ENCODE assay signal across 1 cellular context in genomic region chr17:65071861-65072260, GRCh38.
TF ChIP-seq lines count a peak whose summit lies in the region.

No MANE protein-coding gene starts in this region.

TF ChIP-seq in A549, 52 proteins besides CTCF, POLR2A, EP300 and RAD21:
- TF ChIP-seq CBX8 (IDR thresholded peaks at IDR 0.05), result no peak
- TF ChIP-seq, protein P1, sequence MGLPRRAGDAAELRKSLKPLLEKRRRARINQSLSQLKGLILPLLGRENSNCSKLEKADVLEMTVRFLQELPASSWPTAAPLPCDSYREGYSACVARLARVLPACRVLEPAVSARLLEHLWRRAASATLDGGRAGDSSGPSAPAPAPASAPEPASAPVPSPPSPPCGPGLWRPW (IDR thresholded peaks at IDR 0.05), result no peak
- no peak for TF ChIP-seq USF2 (IDR thresholded peaks at IDR 0.05)
- TF ChIP-seq FOSL2 (IDR thresholded peaks at IDR 0.05), result no peak
- peak; percentile 30; the same call in 1 of the 2 replicates for TF ChIP-seq FOSL2 (CRISPR knock-in tag; IDR thresholded peaks at IDR 0.05)
- peak; percentile 42; the same call in 1 of the 2 replicates for TF ChIP-seq MAX (IDR thresholded peaks at IDR 0.05)
- no peak for TF ChIP-seq NFE2L2 (conservative IDR thresholded peaks at IDR 0.05; ENCODE audit: low read length)
- no peak for TF ChIP-seq CEBPB (IDR thresholded peaks at IDR 0.05)
- no peak for TF ChIP-seq HDAC2 (IDR thresholded peaks at IDR 0.05)
- TF ChIP-seq, protein P2, sequence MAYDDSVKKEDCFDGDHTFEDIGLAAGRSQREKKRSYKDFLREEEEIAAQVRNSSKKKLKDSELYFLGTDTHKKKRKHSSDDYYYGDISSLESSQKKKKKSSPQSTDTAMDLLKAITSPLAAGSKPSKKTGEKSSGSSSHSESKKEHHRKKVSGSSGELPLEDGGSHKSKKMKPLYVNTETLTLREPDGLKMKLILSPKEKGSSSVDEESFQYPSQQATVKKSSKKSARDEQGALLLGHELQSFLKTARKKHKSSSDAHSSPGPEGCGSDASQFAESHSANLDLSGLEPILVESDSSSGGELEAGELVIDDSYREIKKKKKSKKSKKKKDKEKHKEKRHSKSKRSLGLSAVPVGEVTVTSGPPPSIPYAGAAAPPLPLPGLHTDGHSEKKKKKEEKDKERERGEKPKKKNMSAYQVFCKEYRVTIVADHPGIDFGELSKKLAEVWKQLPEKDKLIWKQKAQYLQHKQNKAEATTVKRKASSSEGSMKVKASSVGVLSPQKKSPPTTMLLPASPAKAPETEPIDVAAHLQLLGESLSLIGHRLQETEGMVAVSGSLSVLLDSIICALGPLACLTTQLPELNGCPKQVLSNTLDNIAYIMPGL (CRISPR knock-in tag; IDR thresholded peaks at IDR 0.05; ENCODE audit: borderline replicate concordance), result no peak
- no peak for TF ChIP-seq CHD2 (IDR thresholded peaks at IDR 0.05; ENCODE audit: low read length, partially characterized antibody)
